ENCODE assay signal across 34 cellular contexts in the genomic region with DNA sequence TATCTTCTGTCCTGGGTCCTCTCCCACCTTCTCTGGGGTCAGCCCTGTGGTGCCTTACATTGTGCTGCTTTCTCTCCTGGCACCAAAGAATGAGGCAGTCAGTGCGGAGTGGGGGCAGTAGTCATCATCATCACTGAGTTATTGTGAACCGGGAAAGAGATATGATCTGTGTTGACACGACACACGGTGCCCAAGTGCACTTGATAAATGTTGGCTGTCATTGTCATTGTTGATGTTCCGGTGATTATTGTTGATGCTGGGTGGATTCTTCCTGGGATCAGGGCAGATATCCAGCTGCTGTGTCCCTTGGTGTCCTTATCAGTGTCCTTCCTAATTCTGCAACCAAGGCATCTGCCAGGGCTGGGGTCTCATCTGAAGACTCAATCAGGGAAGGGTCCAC.
DNase-seq lines count a peak whose midpoint lies in the region; ATAC-seq and TF ChIP-seq lines count a peak whose summit lies in the region.
"Had no signal": no experiment of that assay in that cellular context is flagged by ENCODE, and none has a peak within 500 bp of the region (broad histone marks: within the 10 kb centered on the region; RNA-seq: fewer than 3 reads in every experiment).

No MANE protein-coding gene starts in this region.

- no peaks in the 10 kb centered on the region for H3K9me3 Mint-ChIP-seq in activated naive CD8-positive, alpha-beta T cell treated with anti-CD3 and anti-CD28 coated beads, Interleukin-2, amount 50 U/mL, for 24 hours
- H3K9me3 Mint-ChIP-seq in activated naive CD8-positive, alpha-beta T cell treated with anti-CD3 and anti-CD28 coated beads for 36 hours, result no peaks in the 10 kb centered on the region
- H3K9me3 Mint-ChIP-seq in memory B cell, result no peaks in the 10 kb centered on the region
- H3K9me3 Mint-ChIP-seq: activated naive CD8-positive, alpha-beta T cell treated with anti-CD3 and anti-CD28 coated beads, Interleukin-2, amount 10 ng/mL, durations not matched to agents 7 days and 5 days; immature natural killer cell had no signal

- no peak for ATAC-seq in activated naive CD8-positive, alpha-beta T cell treated with anti-CD3 and anti-CD28 coated beads, Interleukin-2, amount 50 U/mL, for 24 hours
- no peak for ATAC-seq in memory B cell (ENCODE audit: low read depth)
- ATAC-seq in upper lobe of right lung, result peak; percentile 23
- ATAC-seq: K562, left cardiac atrium, right cardiac atrium had no signal

- no peak for TF ChIP-seq CTCF in upper lobe of right lung (IDR thresholded peaks at IDR 0.05)

- no peak overlapping the region for H3K4me3 Mint-ChIP-seq in activated naive CD8-positive, alpha-beta T cell treated with anti-CD3 and anti-CD28 coated beads, Interleukin-2, amount 50 U/mL, for 24 hours
- no peak overlapping the region for H3K4me3 Mint-ChIP-seq in activated naive CD8-positive, alpha-beta T cell treated with anti-CD3 and anti-CD28 coated beads for 36 hours
- H3K4me3 Mint-ChIP-seq in memory B cell, result peak overlapping the region; percentile 43
- H3K4me3 Mint-ChIP-seq: activated naive CD8-positive, alpha-beta T cell treated with anti-CD3 and anti-CD28 coated beads, Interleukin-2, amount 10 ng/mL, durations not matched to agents 7 days and 5 days; immature natural killer cell; neural progenitor cell had no signal

- H3K27me3 ChIP-seq in upper lobe of right lung, result no peaks in the 10 kb centered on the region
- H3K27me3 ChIP-seq: ascending aorta, BE2C, cardiac muscle cell, neural progenitor cell, transverse colon had no signal

- peaks cover 38% of the 10 kb centered on the region for H3K36me3 ChIP-seq in upper lobe of right lung
- H3K36me3 ChIP-seq: neural progenitor cell had no signal

- no peaks in the 10 kb centered on the region for H3K9me3 ChIP-seq in upper lobe of right lung
- H3K9me3 ChIP-seq: ascending aorta, transverse colon had no signal

- H3K27me3 Mint-ChIP-seq in activated naive CD8-positive, alpha-beta T cell treated with anti-CD3 and anti-CD28 coated beads, Interleukin-2, amount 50 U/mL, for 24 hours, result no peaks in the 10 kb centered on the region
- H3K27me3 Mint-ChIP-seq in activated naive CD8-positive, alpha-beta T cell treated with anti-CD3 and anti-CD28 coated beads for 36 hours, result no peaks in the 10 kb centered on the region
- no peaks in the 10 kb centered on the region for H3K27me3 Mint-ChIP-seq in memory B cell
- H3K27me3 Mint-ChIP-seq: activated naive CD8-positive, alpha-beta T cell treated with anti-CD3 and anti-CD28 coated beads, Interleukin-2, amount 10 ng/mL, durations not matched to agents 7 days and 5 days had no signal

- H3K27ac ChIP-seq in upper lobe of right lung, result no peak overlapping the region
- H3K27ac ChIP-seq: ascending aorta, cardiac muscle cell, GM23248, neural progenitor cell, transverse colon, VCaP had no signal

- DNase-seq in activated naive CD8-positive, alpha-beta T cell treated with anti-CD3 and anti-CD28 coated beads, Interleukin-2, amount 50 U/mL, for 24 hours, result no peak
- no peak for DNase-seq in activated naive CD8-positive, alpha-beta T cell treated with anti-CD3 and anti-CD28 coated beads for 36 hours
- DNase-seq in NCI-H510A treated with DMSO at 0.1 percent for 48 hours (lab: John Stamatoyannopoulos, UW), result peak; percentile 58
- no peak for DNase-seq in memory B cell (ENCODE audit: low spot score in 2 of 2)
- DNase-seq in upper lobe of right lung, result no peak
- DNase-seq in stimulated activated CD4-positive, alpha-beta T cell treated with anti-CD3 and anti-CD28 coated beads, Interleukin-1b, Interleukin-23, amount 100 ng/mL, for 48 hours, result no peak
- no peak for DNase-seq in nucleus accumbens (lab: John Stamatoyannopoulos, UW)
- no peak for DNase-seq in hippocampal formation (lab: John Stamatoyannopoulos, UW)
- DNase-seq: ACHN; activated CD4-positive, alpha-beta T cell treated with anti-CD3 and anti-CD28 coated beads for 48 hours; activated CD8-positive, alpha-beta memory T cell treated with anti-CD3 and anti-CD28 coated beads for 24 hours; activated effector memory CD4-positive, alpha-beta T cell treated with Interleukin-2 at 50 U/mL for 16 hours; activated naive CD8-positive, alpha-beta T cell treated with anti-CD3 and anti-CD28 coated beads, Interleukin-2, amount 10 ng/mL, durations not matched to agents 7 days and 5 days; activated T-cell treated with anti-CD3 and anti-CD28 coated beads for 4 hours; BE2C; COR-L47; DND-41; GM23248; immature natural killer cell; left cardiac atrium; MM.1S; NCI-H1930; NCI-H226; right cardiac atrium; SIG-M5; stimulated activated CD4-positive, alpha-beta T cell treated with anti-CD3 and anti-CD28 coated beads, Interleukin-2, amount 100 ng/mL, for 48 hours; SW 1271; T-helper 9 cell; transverse colon had no signal

- no peak overlapping the region for H3K4me3 ChIP-seq in upper lobe of right lung
- H3K4me3 ChIP-seq: ascending aorta, cardiac muscle cell, GM23248, K562, neural progenitor cell, transverse colon had no signal

- peak overlapping the region; percentile 46 for H3K27ac Mint-ChIP-seq in activated naive CD8-positive, alpha-beta T cell treated with anti-CD3 and anti-CD28 coated beads, Interleukin-2, amount 50 U/mL, for 24 hours
- H3K27ac Mint-ChIP-seq in activated naive CD8-positive, alpha-beta T cell treated with anti-CD3 and anti-CD28 coated beads for 36 hours, result no peak overlapping the region
- H3K27ac Mint-ChIP-seq in memory B cell, result no peak overlapping the region
- H3K27ac Mint-ChIP-seq: activated naive CD8-positive, alpha-beta T cell treated with anti-CD3 and anti-CD28 coated beads, Interleukin-2, amount 10 ng/mL, durations not matched to agents 7 days and 5 days; immature natural killer cell; neural progenitor cell had no signal

- H3K36me3 Mint-ChIP-seq in activated naive CD8-positive, alpha-beta T cell treated with anti-CD3 and anti-CD28 coated beads, Interleukin-2, amount 50 U/mL, for 24 hours (ENCODE audit: low read depth), result peaks cover 49% of the 10 kb centered on the region
- peaks cover 42% of the 10 kb centered on the region for H3K36me3 Mint-ChIP-seq in activated naive CD8-positive, alpha-beta T cell treated with anti-CD3 and anti-CD28 coated beads for 36 hours
- H3K36me3 Mint-ChIP-seq in memory B cell, result peaks cover 37% of the 10 kb centered on the region

- peaks cover 4% of the 10 kb centered on the region for H3K4me1 Mint-ChIP-seq in activated naive CD8-positive, alpha-beta T cell treated with anti-CD3 and anti-CD28 coated beads, Interleukin-2, amount 50 U/mL, for 24 hours
- no peaks in the 10 kb centered on the region for H3K4me1 Mint-ChIP-seq in activated naive CD8-positive, alpha-beta T cell treated with anti-CD3 and anti-CD28 coated beads for 36 hours
- peaks cover 39% of the 10 kb centered on the region for H3K4me1 Mint-ChIP-seq in memory B cell
- H3K4me1 Mint-ChIP-seq: immature natural killer cell had no signal

- peaks cover 18% of the 10 kb centered on the region for H3K4me1 ChIP-seq in upper lobe of right lung
- H3K4me1 ChIP-seq: BE2C, neural progenitor cell had no signal

- intact Hi-C loops in upper lobe of right lung (cut with DNase I), result no loop called here
